Comparison of ENCODE assay signal across 12 cellular contexts in the genomic region with DNA sequence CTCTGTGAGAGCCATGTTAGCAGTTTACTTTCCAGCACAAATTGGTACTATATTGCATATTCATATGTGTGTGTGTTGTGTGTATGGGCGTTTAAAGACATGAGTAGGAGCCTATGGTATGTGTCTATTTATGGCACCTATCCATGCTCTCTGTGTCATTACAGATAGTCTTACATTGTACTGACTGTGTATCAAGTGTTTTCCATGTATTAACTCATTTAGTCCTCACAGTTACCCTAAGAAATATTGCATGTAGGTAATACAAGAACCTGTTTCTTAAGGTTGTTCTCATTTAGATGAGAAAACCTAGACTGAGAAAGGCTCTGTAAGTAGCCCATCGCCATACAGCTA. TPM values are rescaled to one million over a fixed set of nuclear protein-coding genes. Genes with fewer than 3 reads are reported as not detected.
A peak's percentile ranks its signal among the peaks of the same experiment; 100 is the strongest.
DNase-seq lines count a peak whose midpoint lies in the region; ATAC-seq and TF ChIP-seq lines count a peak whose summit lies in the region.
"Had no signal": no experiment of that assay in that cellular context is flagged by ENCODE, and none has a peak within 500 bp of the region (broad histone marks: within the 10 kb centered on the region; RNA-seq: fewer than 3 reads in every experiment).

No MANE protein-coding gene starts in this region.

- H3F3A ChIP-seq in PC-9 (ENCODE audit: insufficient read depth, low read depth): no peaks in the 10 kb centered on the region

- H3K4me2 ChIP-seq in PC-9 (peak overlapping the region; percentile 90; the same call in 1 of the 2 replicates), skeletal muscle satellite cell (ENCODE audit: low read length) (peak overlapping the region; percentile 87)

- H3K9me2 ChIP-seq in PC-9 (ENCODE audit: insufficient read depth): no peaks in the 10 kb centered on the region

- H3K4me1 ChIP-seq in PC-9 (replicated peaks; ENCODE audit: insufficient read depth) (peaks cover 12% of the 10 kb centered on the region), skeletal muscle satellite cell (ENCODE audit: control insufficient read depth, insufficient read depth, low read length) (peaks cover 15% of the 10 kb centered on the region)

- BruUV-seq in PC-9 (replicated peaks; lab: Mats Ljungman, UMichigan): no TSS peak

- no peaks in the 10 kb centered on the region for H4K20me1 ChIP-seq in PC-9 (ENCODE audit: insufficient read depth)

- H2AFZ ChIP-seq in PC-9: no peak overlapping the region

- H3K36me3 ChIP-seq in PC-9 (ENCODE audit: low read depth) (no peaks in the 10 kb centered on the region; the same call in 1 of the 2 replicates), skeletal muscle satellite cell (ENCODE audit: insufficient read depth, low read length) (peaks cover 18% of the 10 kb centered on the region)

- DNase-seq in activated T-cell treated with anti-CD3 and anti-CD28 coated beads, Interleukin-2, amount 50 U/mL, for 72 hours: no peak
- no peak for DNase-seq in activated T-cell treated with anti-CD3 and anti-CD28 coated beads, Interleukin-2, amount 50 U/mL, for 1 hour
- DNase-seq in PC-9 (no peak), endothelial cell (ENCODE audit: low spot score) (no peak)
- DNase-seq in stimulated activated CD4-positive, alpha-beta T cell treated with anti-CD3 and anti-CD28 coated beads, Interleukin-12 subunit alpha, Interleukin-12 subunit beta, amount 100 ng/mL, for 4 hours: no peak
- DNase-seq: MV-4-11; NCI-H446; stimulated activated naive CD4-positive, alpha-beta T cell treated with Interleukin-2 at 50 U/mL for 16 hours had no signal

- peak overlapping the region; percentile 6 for H3K27ac Mint-ChIP-seq in activated T-cell treated with anti-CD3 and anti-CD28 coated beads, Interleukin-2, amount 50 U/mL, for 72 hours
- no peak overlapping the region for H3K27ac Mint-ChIP-seq in endothelial cell (ENCODE audit: unreplicated experiment)

- POLR2A ChIA-PET in PC-9 (lab: Charles Lee; ENCODE audit: unreplicated experiment): no interaction called here

- H3K4me3 Mint-ChIP-seq in activated T-cell treated with anti-CD3 and anti-CD28 coated beads, Interleukin-2, amount 50 U/mL, for 72 hours: peak overlapping the region; percentile 89 to 96
- H3K4me3 Mint-ChIP-seq in endothelial cell (ENCODE audit: unreplicated experiment): peak overlapping the region; percentile 96

- intact Hi-C loops in PC-9 (cut with micrococcal nuclease; ENCODE audit: unreplicated experiment): no loop called here

- H3K27ac ChIP-seq in PC-9: no peak overlapping the region

- H3K4me3 ChIP-seq in PC-9 (no peak overlapping the region), skeletal muscle satellite cell (ENCODE audit: low read length) (peak overlapping the region; percentile 90)

- no peaks in the 10 kb centered on the region for H3K9me3 Mint-ChIP-seq in activated T-cell treated with anti-CD3 and anti-CD28 coated beads, Interleukin-2, amount 50 U/mL, for 72 hours
- no peaks in the 10 kb centered on the region for H3K9me3 Mint-ChIP-seq in endothelial cell (ENCODE audit: unreplicated experiment)

- no peak overlapping the region for H3K9ac ChIP-seq in skeletal muscle satellite cell (ENCODE audit: low read depth, low read length)

- CTCF ChIA-PET in PC-9 (lab: Charles Lee): interaction anchor here (0.6 kb wide), 1 partner anchor 231 kb away, joined by 5 read pairs; no protein-coding TSS in a partner anchor

- peaks cover 3 to 4% of the 10 kb centered on the region in 2 donors for H3K36me3 Mint-ChIP-seq in activated T-cell treated with anti-CD3 and anti-CD28 coated beads, Interleukin-2, amount 50 U/mL, for 72 hours (ENCODE audit: insufficient read depth in 2 of 2)
- H3K36me3 Mint-ChIP-seq in endothelial cell (ENCODE audit: low read depth, unreplicated experiment): peaks cover 15% of the 10 kb centered on the region

- no peaks in the 10 kb centered on the region for H3K9me3 ChIP-seq in PC-9 (ENCODE audit: insufficient read depth, low read depth)
- H3K9me3 ChIP-seq in skeletal muscle satellite cell (replicated peaks; ENCODE audit: low read length): no peaks in the 10 kb centered on the region

- H3K79me2 ChIP-seq in PC-9 (ENCODE audit: low read depth): peaks cover 22% of the 10 kb centered on the region; the same call in 1 of the 2 replicates

- H3K27me3 Mint-ChIP-seq in activated T-cell treated with anti-CD3 and anti-CD28 coated beads, Interleukin-2, amount 50 U/mL, for 72 hours (ENCODE audit: low read depth): no peaks in the 10 kb centered on the region
- H3K27me3 Mint-ChIP-seq in endothelial cell (ENCODE audit: unreplicated experiment): peaks cover 3% of the 10 kb centered on the region

- TF ChIP-seq CTCF in PC-9 (conservative IDR thresholded peaks at IDR 0.05): no peak
- no peak for TF ChIP-seq CTCF in endothelial cell (IDR thresholded peaks at IDR 0.05; ENCODE audit: unreplicated experiment)

- H3K4me1 Mint-ChIP-seq in activated T-cell treated with anti-CD3 and anti-CD28 coated beads, Interleukin-2, amount 50 U/mL, for 72 hours (ENCODE audit: low read depth): peaks cover 27% of the 10 kb centered on the region
- peaks cover 4% of the 10 kb centered on the region for H3K4me1 Mint-ChIP-seq in endothelial cell (ENCODE audit: unreplicated experiment)

- ATAC-seq in activated T-cell treated with anti-CD3 and anti-CD28 coated beads, Interleukin-2, amount 50 U/mL, for 72 hours (replicated peaks in 1 of 2): no peak
- no peak for ATAC-seq in HG03342 (IDR thresholded peaks at IDR 0.05; ENCODE audit: unreplicated experiment)
- ATAC-seq in GM19397 (IDR thresholded peaks at IDR 0.05; ENCODE audit: unreplicated experiment): no peak

- no peaks in the 10 kb centered on the region for H3K27me3 ChIP-seq in PC-9 (ENCODE audit: insufficient read depth, low read depth)
- no peaks in the 10 kb centered on the region for H3K27me3 ChIP-seq in skeletal muscle satellite cell (ENCODE audit: control insufficient read depth, insufficient read depth, low read length)

RNA-seq across cellular contexts. Expression of a gene that starts 1.6 kb away (rescaled TPM):
- total RNA-seq in activated T-cell treated with anti-CD3 and anti-CD28 coated beads, Interleukin-2, amount 50 U/mL, for 72 hours: 10 to 100 TPM; 15.0 to 16.7 TPM
- total RNA-seq in PC-9 (2021) (37.3 and 38.1 TPM in 2 replicates), endothelial cell (ENCODE audit: unreplicated experiment) (21.0 TPM)
- 27.4 and 34.1 TPM in 2 replicates for total RNA-seq in skeletal muscle satellite cell (2012; rRNA removed)

RNA-seq across cellular contexts. Expression of a gene that starts 7.5 kb away (rescaled TPM):
- not detected for total RNA-seq in activated T-cell treated with anti-CD3 and anti-CD28 coated beads, Interleukin-2, amount 50 U/mL, for 72 hours
- total RNA-seq in PC-9 (2021) (not detected in 2 replicates), endothelial cell (ENCODE audit: unreplicated experiment) (not detected)
- total RNA-seq in skeletal muscle satellite cell (2012; rRNA removed): 0.22 TPM in 1 of 2 replicates, not detected in the other
- total RNA-seq: epithelial cell of proximal tubule had no signal

RNA-seq across cellular contexts. Expression of a gene that starts 24.3 kb away (rescaled TPM):
- 1 to 10 TPM; 5.6 to 8.4 TPM for total RNA-seq in activated T-cell treated with anti-CD3 and anti-CD28 coated beads, Interleukin-2, amount 50 U/mL, for 72 hours
- total RNA-seq in PC-9 (2021): 10.4 TPM in 2 replicates
- 6.7 TPM for total RNA-seq in endothelial cell (ENCODE audit: unreplicated experiment)
- 24.3 and 30.6 TPM in 2 replicates for total RNA-seq in skeletal muscle satellite cell (2012; rRNA removed)

RNA-seq across cellular contexts. Expression of a gene that starts 39.5 kb away (rescaled TPM):
- total RNA-seq in activated T-cell treated with anti-CD3 and anti-CD28 coated beads, Interleukin-2, amount 50 U/mL, for 72 hours: 1 to 10 TPM; 7.1 to 8.4 TPM
- total RNA-seq in PC-9 (2021): 20.6 and 31.2 TPM in 2 replicates
- total RNA-seq in endothelial cell (ENCODE audit: unreplicated experiment): 10.2 TPM
- 11.8 and 16.0 TPM in 2 replicates for total RNA-seq in skeletal muscle satellite cell (2012; rRNA removed)
